ENCODE assay signal across 22 cellular contexts in genomic region chr1:55706397-55706796, GRCh38.
DNase-seq lines count a peak whose midpoint lies in the region; ATAC-seq lines count a peak whose summit lies in the region.
"Had no signal": no experiment of that assay in that cellular context is flagged by ENCODE, and none has a peak within 500 bp of the region (broad histone marks: within the 10 kb centered on the region; RNA-seq: fewer than 3 reads in every experiment).

No MANE protein-coding gene starts in this region.

- intact Hi-C loops in posterior cingulate gyrus (cut with DNase I) = no loop called here

- no peak overlapping the region for H3K27ac Mint-ChIP-seq in stimulated activated memory B cell treated with anti-CD40 and anti-IgM and Interleukin-4, amounts not matched to agents 10 μg/mL and 1 μg/mL and 100 μg/mL, for 72 hours

- peaks cover 8% of the 10 kb centered on the region for H3K27me3 Mint-ChIP-seq in stimulated activated memory B cell treated with anti-CD40 and anti-IgM and Interleukin-4, amounts not matched to agents 10 μg/mL and 1 μg/mL and 100 μg/mL, for 72 hours

- no peak overlapping the region for H3K4me3 Mint-ChIP-seq in stimulated activated memory B cell treated with anti-CD40 and anti-IgM and Interleukin-4, amounts not matched to agents 10 μg/mL and 1 μg/mL and 100 μg/mL, for 72 hours

- peak; percentile 38 for ATAC-seq in stimulated activated memory B cell treated with anti-CD40 and anti-IgM and Interleukin-4, amounts not matched to agents 10 μg/mL and 1 μg/mL and 100 μg/mL, for 72 hours
- ATAC-seq in GM18870 (IDR thresholded peaks at IDR 0.05; ENCODE audit: unreplicated experiment) (no peak), GM19395 (IDR thresholded peaks at IDR 0.05; ENCODE audit: unreplicated experiment) (no peak)

- H3K36me3 Mint-ChIP-seq in stimulated activated memory B cell treated with anti-CD40 and anti-IgM and Interleukin-4, amounts not matched to agents 10 μg/mL and 1 μg/mL and 100 μg/mL, for 72 hours = no peaks in the 10 kb centered on the region

- H3K4me1 Mint-ChIP-seq in stimulated activated memory B cell treated with anti-CD40 and anti-IgM and Interleukin-4, amounts not matched to agents 10 μg/mL and 1 μg/mL and 100 μg/mL, for 72 hours = no peaks in the 10 kb centered on the region

- peaks cover 3% of the 10 kb centered on the region for H3K9me3 Mint-ChIP-seq in stimulated activated memory B cell treated with anti-CD40 and anti-IgM and Interleukin-4, amounts not matched to agents 10 μg/mL and 1 μg/mL and 100 μg/mL, for 72 hours

- DNase-seq in NOMO-1 treated with DMSO at 0.1 percent for 48 hours (lab: John Stamatoyannopoulos, UW; ENCODE audit: unreplicated experiment) (peak; percentile 19), NOMO-1 treated with dmso at 0.1 percent for 144 hours (lab: John Stamatoyannopoulos, UW; ENCODE audit: unreplicated experiment) (no peak), MV-4-11 (lab: John Stamatoyannopoulos, UW) (peak; percentile 68), UCSD-AML1 (lab: John Stamatoyannopoulos, UW; ENCODE audit: unreplicated experiment) (peak; percentile 13), posterior cingulate gyrus (no peak)
- DNase-seq: BE2C; DMS153; DND-41; H7; KBM-7; NCI-H1092 treated with DMSO at 0.1 percent for 48 hours; NCI-H1436 treated with DMSO at 0.1 percent for 48 hours; NCI-H187 treated with DMSO at 0.1 percent for 48 hours; NCI-H2171 treated with DMSO at 0.1 percent for 48 hours; NCI-H345; NCI-H774; NK-92 treated with Interleukin-12 subunit alpha and Interleukin-12 subunit beta, amount 100 ng/mL, for 24 hours; SIG-M5; T-helper 2 cell had no signal

Comparison
In these comparisons a context has a peak if more than half of its experiments do, and no peak if none do; other contexts are left out.
1. DNase-seq: peak in NOMO-1 treated with DMSO at 0.1 percent for 48 hours (single experiment), MV-4-11 (single experiment) and UCSD-AML1 (single experiment); none in NOMO-1 treated with dmso at 0.1 percent for 144 hours (single experiment) and posterior cingulate gyrus (0 of 10).